In genomic region chrX:46884799-46885198, GRCh38 we compare ENCODE assay signal across 1 cellular context.
TF ChIP-seq lines count a peak whose summit lies in the region.

No MANE protein-coding gene starts in this region.

TF ChIP-seq in GM12878, 131 proteins besides CTCF, POLR2A, EP300 and RAD21 (continued from another document):
- peak; percentile 10 for TF ChIP-seq MEF2B (IDR thresholded peaks at IDR 0.05; ENCODE audit: partially characterized antibody, poor library complexity, severe bottlenecking)
- TF ChIP-seq, protein P1, sequence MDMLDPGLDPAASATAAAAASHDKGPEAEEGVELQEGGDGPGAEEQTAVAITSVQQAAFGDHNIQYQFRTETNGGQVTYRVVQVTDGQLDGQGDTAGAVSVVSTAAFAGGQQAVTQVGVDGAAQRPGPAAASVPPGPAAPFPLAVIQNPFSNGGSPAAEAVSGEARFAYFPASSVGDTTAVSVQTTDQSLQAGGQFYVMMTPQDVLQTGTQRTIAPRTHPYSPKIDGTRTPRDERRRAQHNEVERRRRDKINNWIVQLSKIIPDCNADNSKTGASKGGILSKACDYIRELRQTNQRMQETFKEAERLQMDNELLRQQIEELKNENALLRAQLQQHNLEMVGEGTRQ (IDR thresholded peaks at IDR 0.05; ENCODE audit: borderline replicate concordance, low read depth, low read length): no peak
- TF ChIP-seq, protein P2, sequence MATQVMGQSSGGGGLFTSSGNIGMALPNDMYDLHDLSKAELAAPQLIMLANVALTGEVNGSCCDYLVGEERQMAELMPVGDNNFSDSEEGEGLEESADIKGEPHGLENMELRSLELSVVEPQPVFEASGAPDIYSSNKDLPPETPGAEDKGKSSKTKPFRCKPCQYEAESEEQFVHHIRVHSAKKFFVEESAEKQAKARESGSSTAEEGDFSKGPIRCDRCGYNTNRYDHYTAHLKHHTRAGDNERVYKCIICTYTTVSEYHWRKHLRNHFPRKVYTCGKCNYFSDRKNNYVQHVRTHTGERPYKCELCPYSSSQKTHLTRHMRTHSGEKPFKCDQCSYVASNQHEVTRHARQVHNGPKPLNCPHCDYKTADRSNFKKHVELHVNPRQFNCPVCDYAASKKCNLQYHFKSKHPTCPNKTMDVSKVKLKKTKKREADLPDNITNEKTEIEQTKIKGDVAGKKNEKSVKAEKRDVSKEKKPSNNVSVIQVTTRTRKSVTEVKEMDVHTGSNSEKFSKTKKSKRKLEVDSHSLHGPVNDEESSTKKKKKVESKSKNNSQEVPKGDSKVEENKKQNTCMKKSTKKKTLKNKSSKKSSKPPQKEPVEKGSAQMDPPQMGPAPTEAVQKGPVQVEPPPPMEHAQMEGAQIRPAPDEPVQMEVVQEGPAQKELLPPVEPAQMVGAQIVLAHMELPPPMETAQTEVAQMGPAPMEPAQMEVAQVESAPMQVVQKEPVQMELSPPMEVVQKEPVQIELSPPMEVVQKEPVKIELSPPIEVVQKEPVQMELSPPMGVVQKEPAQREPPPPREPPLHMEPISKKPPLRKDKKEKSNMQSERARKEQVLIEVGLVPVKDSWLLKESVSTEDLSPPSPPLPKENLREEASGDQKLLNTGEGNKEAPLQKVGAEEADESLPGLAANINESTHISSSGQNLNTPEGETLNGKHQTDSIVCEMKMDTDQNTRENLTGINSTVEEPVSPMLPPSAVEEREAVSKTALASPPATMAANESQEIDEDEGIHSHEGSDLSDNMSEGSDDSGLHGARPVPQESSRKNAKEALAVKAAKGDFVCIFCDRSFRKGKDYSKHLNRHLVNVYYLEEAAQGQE (IDR thresholded peaks at IDR 0.05; ENCODE audit: low read depth, low read length): no peak
- no peak for TF ChIP-seq HCFC1 (IDR thresholded peaks at IDR 0.05; ENCODE audit: low read length)
- TF ChIP-seq SMAD1 (IDR thresholded peaks at IDR 0.05; ENCODE audit: low read depth, partially characterized antibody): no peak
- TF ChIP-seq MTA2 (IDR thresholded peaks at IDR 0.05; ENCODE audit: low read depth): 0 out of 2 replicates have a peak, but pooled peaks have one; percentile 33
- no peak for TF ChIP-seq RCOR1 (conservative IDR thresholded peaks at IDR 0.05; ENCODE audit: low read depth, low read length)
- TF ChIP-seq HDAC6 (IDR thresholded peaks at IDR 0.05; ENCODE audit: unreplicated experiment): no peak
- no peak for TF ChIP-seq NR2C1 (IDR thresholded peaks at IDR 0.05)
- TF ChIP-seq IRF3 (IDR thresholded peaks at IDR 0.05): no peak
- peak; percentile 75 for TF ChIP-seq RUNX3 (IDR thresholded peaks at IDR 0.05; ENCODE audit: low read length)
